1 cellular context compared by ENCODE assay signal in the genomic region with DNA sequence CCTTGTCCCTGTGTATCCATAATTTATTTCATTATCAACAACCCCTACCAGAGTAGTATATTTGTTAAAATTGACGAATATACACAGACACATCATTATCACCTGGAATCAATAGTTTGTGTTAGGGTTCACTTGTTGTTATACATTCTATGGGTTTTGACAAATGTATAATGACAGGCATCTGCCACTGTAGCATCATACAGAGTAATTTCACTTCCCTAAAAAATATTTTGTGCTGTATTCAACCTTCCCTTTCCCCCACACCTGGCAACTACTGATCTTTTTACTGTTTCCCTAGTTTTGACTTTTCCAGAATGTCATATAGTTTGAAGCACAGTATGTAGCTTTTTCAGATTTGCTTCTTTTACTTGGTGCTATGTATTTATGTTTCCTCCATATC.
TF ChIP-seq lines count a peak whose summit lies in the region.

No MANE protein-coding gene starts in this region.

TF ChIP-seq in GM12878, 131 proteins besides CTCF, POLR2A, EP300 and RAD21 (continued from another document):
- TF ChIP-seq, protein P1, sequence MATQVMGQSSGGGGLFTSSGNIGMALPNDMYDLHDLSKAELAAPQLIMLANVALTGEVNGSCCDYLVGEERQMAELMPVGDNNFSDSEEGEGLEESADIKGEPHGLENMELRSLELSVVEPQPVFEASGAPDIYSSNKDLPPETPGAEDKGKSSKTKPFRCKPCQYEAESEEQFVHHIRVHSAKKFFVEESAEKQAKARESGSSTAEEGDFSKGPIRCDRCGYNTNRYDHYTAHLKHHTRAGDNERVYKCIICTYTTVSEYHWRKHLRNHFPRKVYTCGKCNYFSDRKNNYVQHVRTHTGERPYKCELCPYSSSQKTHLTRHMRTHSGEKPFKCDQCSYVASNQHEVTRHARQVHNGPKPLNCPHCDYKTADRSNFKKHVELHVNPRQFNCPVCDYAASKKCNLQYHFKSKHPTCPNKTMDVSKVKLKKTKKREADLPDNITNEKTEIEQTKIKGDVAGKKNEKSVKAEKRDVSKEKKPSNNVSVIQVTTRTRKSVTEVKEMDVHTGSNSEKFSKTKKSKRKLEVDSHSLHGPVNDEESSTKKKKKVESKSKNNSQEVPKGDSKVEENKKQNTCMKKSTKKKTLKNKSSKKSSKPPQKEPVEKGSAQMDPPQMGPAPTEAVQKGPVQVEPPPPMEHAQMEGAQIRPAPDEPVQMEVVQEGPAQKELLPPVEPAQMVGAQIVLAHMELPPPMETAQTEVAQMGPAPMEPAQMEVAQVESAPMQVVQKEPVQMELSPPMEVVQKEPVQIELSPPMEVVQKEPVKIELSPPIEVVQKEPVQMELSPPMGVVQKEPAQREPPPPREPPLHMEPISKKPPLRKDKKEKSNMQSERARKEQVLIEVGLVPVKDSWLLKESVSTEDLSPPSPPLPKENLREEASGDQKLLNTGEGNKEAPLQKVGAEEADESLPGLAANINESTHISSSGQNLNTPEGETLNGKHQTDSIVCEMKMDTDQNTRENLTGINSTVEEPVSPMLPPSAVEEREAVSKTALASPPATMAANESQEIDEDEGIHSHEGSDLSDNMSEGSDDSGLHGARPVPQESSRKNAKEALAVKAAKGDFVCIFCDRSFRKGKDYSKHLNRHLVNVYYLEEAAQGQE (IDR thresholded peaks at IDR 0.05; ENCODE audit: low read depth, low read length) = no peak
- no peak for TF ChIP-seq ZNF622 (IDR thresholded peaks at IDR 0.05)
- no peak for TF ChIP-seq CBFB (IDR thresholded peaks at IDR 0.05; ENCODE audit: low read depth)
- TF ChIP-seq CREB1 (IDR thresholded peaks at IDR 0.05; ENCODE audit: low read depth) = no peak
- TF ChIP-seq PKNOX1 (IDR thresholded peaks at IDR 0.05) = peak; percentile 60
- no peak for TF ChIP-seq E2F4 (IDR thresholded peaks at IDR 0.05; ENCODE audit: low read depth, low read length)
- no peak for TF ChIP-seq BCLAF1 (IDR thresholded peaks at IDR 0.05)
